Comparison of ENCODE assay signal across 8 cellular contexts in genomic region chr14:72291908-72292688, GRCh38.
DNase-seq lines count a peak whose midpoint lies in the region; ATAC-seq and TF ChIP-seq lines count a peak whose summit lies in the region.

No MANE protein-coding gene starts in this region.

- no peaks in the 10 kb centered on the region for H3K36me3 ChIP-seq in WERI-Rb-1
- no peaks in the 10 kb centered on the region for H3K36me3 ChIP-seq in cardiac muscle cell

- no peak overlapping the region for H3K27ac Mint-ChIP-seq in activated naive CD4-positive, alpha-beta T cell treated with anti-CD3 and anti-CD28 coated beads for 36 hours

- TF ChIP-seq CTCF in WERI-Rb-1 (IDR thresholded peaks at IDR 0.05; ENCODE audit: low read depth, low read length) (peak; percentile 53; the same call in 1 of the 2 replicates), cardiac muscle cell (IDR thresholded peaks at IDR 0.05; ENCODE audit: low read depth, low read length) (peak; percentile 68)

- H3K4me3 ChIP-seq in WERI-Rb-1 (ENCODE audit: low read depth, low read length) (no peak overlapping the region), cardiac muscle cell (no peak overlapping the region)

- peaks cover 4% of the 10 kb centered on the region for H3K4me1 ChIP-seq in cardiac muscle cell (ENCODE audit: low read depth)

- no peak for ATAC-seq in HG03139 (IDR thresholded peaks at IDR 0.05; ENCODE audit: unreplicated experiment)

- intact Hi-C loops in activated naive CD4-positive, alpha-beta T cell treated with anti-CD3 and anti-CD28 coated beads for 36 hours (cut with micrococcal nuclease): loop anchor here (1.0 to 10.0 kb wide), 3 partner anchors 268 to 435 kb away; partner anchors contain the start of gene RGS6

- H3K27me3 ChIP-seq in WERI-Rb-1 (ENCODE audit: insufficient read depth, low read depth, severe bottlenecking) (no peaks in the 10 kb centered on the region), cardiac muscle cell (no peaks in the 10 kb centered on the region)

- no peaks in the 10 kb centered on the region for H3K4me1 Mint-ChIP-seq in activated naive CD4-positive, alpha-beta T cell treated with anti-CD3 and anti-CD28 coated beads for 36 hours (ENCODE audit: low read depth)

- H3K27ac ChIP-seq in WERI-Rb-1 (no peak overlapping the region), cardiac muscle cell (no peak overlapping the region)

- H3K9me3 ChIP-seq in WERI-Rb-1 (ENCODE audit: severe bottlenecking) (no peaks in the 10 kb centered on the region), cardiac muscle cell (ENCODE audit: low read depth) (no peaks in the 10 kb centered on the region)

- peaks cover 14% of the 10 kb centered on the region for H3K27me3 Mint-ChIP-seq in activated naive CD4-positive, alpha-beta T cell treated with anti-CD3 and anti-CD28 coated beads for 36 hours (ENCODE audit: low read depth)

- CTCF ChIA-PET in activated naive CD4-positive, alpha-beta T cell treated with anti-CD3 and anti-CD28 coated beads for 36 hours (lab: Charles Lee): interaction anchor here (1.4 kb wide), 1 partner anchor 1150 kb away, joined by 3 read pairs; no protein-coding TSS in a partner anchor

- H3K4me3 Mint-ChIP-seq in activated naive CD4-positive, alpha-beta T cell treated with anti-CD3 and anti-CD28 coated beads for 36 hours: no peak overlapping the region

- H3K9me3 Mint-ChIP-seq in activated naive CD4-positive, alpha-beta T cell treated with anti-CD3 and anti-CD28 coated beads for 36 hours: peaks cover under 1% of the 10 kb centered on the region

- H3K36me3 Mint-ChIP-seq in activated naive CD4-positive, alpha-beta T cell treated with anti-CD3 and anti-CD28 coated beads for 36 hours (ENCODE audit: low read depth): no peaks in the 10 kb centered on the region

- peak; percentile 16 for DNase-seq in activated naive CD4-positive, alpha-beta T cell treated with anti-CD3 and anti-CD28 coated beads for 36 hours
- no peak for DNase-seq in activated naive CD4-positive, alpha-beta T cell treated with Interleukin-2 at 50 U/mL for 16 hours
- DNase-seq in KG1 (lab: John Stamatoyannopoulos, UW) (peak; percentile 63), WERI-Rb-1 (peak; percentile 25), cardiac muscle cell (ENCODE audit: low read depth in 1 of 2, low spot score in 1 of 2) (peak; percentile 52 to 63), renal cortical epithelial cell (ENCODE audit: low read depth) (peak; percentile 51)
- DNase-seq in activated CD8-positive, alpha-beta memory T cell treated with anti-CD3 and anti-CD28 coated beads for 24 hours: no peak

Comparison
In these comparisons a context has a peak if more than half of its experiments do, and no peak if none do; other contexts are left out.
1. DNase-seq: peak in activated naive CD4-positive, alpha-beta T cell treated with anti-CD3 and anti-CD28 coated beads for 36 hours (single experiment), KG1 (single experiment), WERI-Rb-1 (single experiment), cardiac muscle cell (2 of 2) and renal cortical epithelial cell (single experiment); none in activated naive CD4-positive, alpha-beta T cell treated with Interleukin-2 at 50 U/mL for 16 hours (single experiment) and activated CD8-positive, alpha-beta memory T cell treated with anti-CD3 and anti-CD28 coated beads for 24 hours (single experiment).